22 cellular contexts compared by ENCODE assay signal in the genomic region with DNA sequence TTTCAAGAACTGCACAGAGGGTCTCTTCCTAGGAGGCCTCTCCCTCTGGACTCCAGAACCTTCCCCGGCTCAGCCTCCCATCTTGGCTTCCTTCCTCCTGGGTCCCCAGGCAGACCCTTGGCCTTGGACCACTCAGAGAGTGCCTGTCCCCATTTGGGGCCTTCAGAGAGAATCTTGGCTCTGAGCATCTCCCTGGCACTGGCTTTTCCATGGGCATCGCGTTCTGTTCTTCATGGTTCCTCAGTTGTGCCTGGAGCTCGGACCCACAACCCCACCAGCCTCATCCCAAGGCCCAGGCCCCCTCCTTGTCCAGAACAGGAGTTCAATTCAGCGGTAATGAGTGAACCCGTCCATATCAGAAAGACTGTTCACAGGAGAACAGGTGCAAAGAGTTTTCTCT.
DNase-seq lines count a peak whose midpoint lies in the region; ATAC-seq and TF ChIP-seq lines count a peak whose summit lies in the region.
"Had no signal": no experiment of that assay in that cellular context is flagged by ENCODE, and none has a peak within 500 bp of the region (broad histone marks: within the 10 kb centered on the region; RNA-seq: fewer than 3 reads in every experiment).

No MANE protein-coding gene starts in this region.

- no peak overlapping the region for H3K9ac ChIP-seq in Loucy (ENCODE audit: low read depth, low read length, poor library complexity, severe bottlenecking)

- WGBS in heart right ventricle, 2 donors: 86 to 89% methylated on average over 6 of the region's 6 CpGs
- 83% methylated on average over 1 to 3 of the region's 6 CpGs for WGBS in gastroesophageal sphincter (ENCODE audit: low coverage in 1 of 2), 2 donors

- no peak overlapping the region for H3K4me3 ChIP-seq in heart right ventricle
- H3K4me3 ChIP-seq in Loucy (ENCODE audit: low read length, poor library complexity, severe bottlenecking): no peak overlapping the region
- no peak overlapping the region for H3K4me3 ChIP-seq in gastroesophageal sphincter
- H3K4me3 ChIP-seq: cardiac muscle cell, coronary artery, prostate gland, tibial nerve had no signal

- H3K9me3 ChIP-seq in heart right ventricle: no peaks in the 10 kb centered on the region
- H3K9me3 ChIP-seq in Loucy (ENCODE audit: insufficient read depth, low read depth, low read length): peaks cover 6% of the 10 kb centered on the region; the same call in 1 of the 2 replicates
- no peaks in the 10 kb centered on the region for H3K9me3 ChIP-seq in gastroesophageal sphincter
- H3K9me3 ChIP-seq: prostate gland, tibial nerve had no signal

- H3K4me1 ChIP-seq in heart right ventricle: peaks cover 6 to 62% (median 36%) of the 10 kb centered on the region in 9 donors
- H3K4me1 ChIP-seq in Loucy (ENCODE audit: insufficient read depth, low read length, poor library complexity, severe bottlenecking): peaks cover 11% of the 10 kb centered on the region
- H3K4me1 ChIP-seq in gastroesophageal sphincter: peaks cover 0 to 51% (median 3%) of the 10 kb centered on the region in 3 donors
- H3K4me1 ChIP-seq: prostate gland had no signal

- intact Hi-C loops in heart right ventricle (cut with DNase I) (loop anchor here in 1 of 10 donors (10.0 kb wide), 1 partner anchor 46 kb away; no protein-coding TSS in a partner anchor), left ventricle myocardium superior (cut with micrococcal nuclease) (no loop called here)

- H3K27me3 ChIP-seq in heart right ventricle: no peaks in the 10 kb centered on the region
- no peaks in the 10 kb centered on the region for H3K27me3 ChIP-seq in Loucy (ENCODE audit: insufficient read depth, low read length, poor library complexity, severe bottlenecking)
- no peaks in the 10 kb centered on the region for H3K27me3 ChIP-seq in gastroesophageal sphincter
- H3K27me3 ChIP-seq: cardiac muscle cell, tibial nerve had no signal

- H3K27ac ChIP-seq in heart right ventricle: peak overlapping the region in 7 of 10 donors; percentile 17 to 91 (median 76)
- no peak overlapping the region for H3K27ac ChIP-seq in gastroesophageal sphincter
- H3K27ac ChIP-seq: C4-2B, cardiac muscle cell, prostate gland, RWPE1, tibial nerve had no signal

- no peak for TF ChIP-seq EP300 in gastroesophageal sphincter (IDR thresholded peaks at IDR 0.05)

- no peaks in the 10 kb centered on the region for H3K79me2 ChIP-seq in Loucy (ENCODE audit: insufficient read depth, low read length)

- no peak for DNase-seq in heart right ventricle
- DNase-seq in left ventricle myocardium superior: no peak
- DNase-seq in islet precursor cell: peak; percentile 30
- no peak for DNase-seq in cerebellar nuclear complex (lab: John Stamatoyannopoulos, UW)
- DNase-seq: DMS79; effector CD8-positive, alpha-beta T cell; GDM1; Karpas-422; NCI-H1417; NCI-H510A treated with DMSO at 0.1 percent for 48 hours; stimulated activated CD4-positive, alpha-beta T cell treated with anti-CD3 and anti-CD28 coated beads, Interleukin-4, amount 100 ng/mL, for 1 hour had no signal

- ATAC-seq in heart right ventricle: no peak
- no peak for ATAC-seq in left ventricle myocardium superior
- ATAC-seq in GM19467 (IDR thresholded peaks at IDR 0.05; ENCODE audit: unreplicated experiment): no peak
- ATAC-seq in gastroesophageal sphincter: no peak
- ATAC-seq: HCT116, HepG2 had no signal

- H4K20me1 ChIP-seq in Loucy (ENCODE audit: insufficient read depth, low read length, poor library complexity, severe bottlenecking): no peaks in the 10 kb centered on the region

- no peaks in the 10 kb centered on the region for H3K36me3 ChIP-seq in heart right ventricle
- no peaks in the 10 kb centered on the region for H3K36me3 ChIP-seq in Loucy (ENCODE audit: insufficient read depth, low read length)
- no peaks in the 10 kb centered on the region for H3K36me3 ChIP-seq in gastroesophageal sphincter
- H3K36me3 ChIP-seq: cardiac muscle cell, prostate gland, tibial nerve had no signal

- no peaks in the 10 kb centered on the region for H3K9me2 ChIP-seq in Loucy (replicated peaks; ENCODE audit: low read depth, low read length)

- no peak overlapping the region for H2AFZ ChIP-seq in Loucy (ENCODE audit: low read length)

- peak overlapping the region; percentile 4 for H3K4me2 ChIP-seq in Loucy (ENCODE audit: low read depth, low read length, poor library complexity, severe bottlenecking)

- TF ChIP-seq POLR2A in gastroesophageal sphincter (IDR thresholded peaks at IDR 0.05): no peak

- TF ChIP-seq CTCF in heart right ventricle (IDR thresholded peaks at IDR 0.05) (no peak), Loucy (conservative IDR thresholded peaks at IDR 0.05; ENCODE audit: low read length) (no peak), gastroesophageal sphincter (IDR thresholded peaks at IDR 0.05) (no peak)

- no peaks in the 10 kb centered on the region for H3F3A ChIP-seq in Loucy (ENCODE audit: low read depth)

Comparison
In these comparisons a context has a peak if more than half of its experiments do, and no peak if none do; other contexts are left out.
1. H3K27ac ChIP-seq: peak in heart right ventricle (7 of 10); none in gastroesophageal sphincter (0 of 4).